ENCODE assay signal across 24 cellular contexts in genomic region chr16:12767897-12768296, GRCh38. TPM values are rescaled to one million over a fixed set of nuclear protein-coding genes. Genes with fewer than 3 reads are reported as not detected.
DNase-seq lines count a peak whose midpoint lies in the region; ATAC-seq and TF ChIP-seq lines count a peak whose summit lies in the region.
"Had no signal": no experiment of that assay in that cellular context is flagged by ENCODE, and none has a peak within 500 bp of the region (broad histone marks: within the 10 kb centered on the region; RNA-seq: fewer than 3 reads in every experiment).

No MANE protein-coding gene starts in this region.

- H3K36me3 ChIP-seq in DND-41 (ENCODE audit: insufficient read depth, low read length) = no peaks in the 10 kb centered on the region
- no peaks in the 10 kb centered on the region for H3K36me3 ChIP-seq in right atrium auricular region
- H3K36me3 ChIP-seq: colonic mucosa, MG63 had no signal

- peak overlapping the region; percentile 8 for H3K27ac Mint-ChIP-seq in activated T-helper 2 cell treated with anti-CD3 and anti-CD28 coated beads, Interferon-gamma antibody, Interleukin-2, Interleukin-4, amounts not matched to agents 10 μg/mL and 5 μg/mL and 100 μg/mL, durations not matched to agents 14 hours and 24 hours and 36 hours

- peak; percentile 13 for DNase-seq in DND-41
- peak; percentile 86 for DNase-seq in Jurkat, Clone E6-1 (ENCODE audit: low read depth, low spot score)
- DNase-seq in activated T-helper 2 cell treated with anti-CD3 and anti-CD28 coated beads, Interferon-gamma antibody, Interleukin-2, Interleukin-4, amounts not matched to agents 10 μg/mL and 5 μg/mL and 100 μg/mL, durations not matched to agents 14 hours and 24 hours and 36 hours (ENCODE audit: low spot score) = no peak
- peak; percentile 14 for DNase-seq in fibroblast of the aortic adventitia (ENCODE audit: low read depth)
- no peak for DNase-seq in right atrium auricular region (ENCODE audit: low spot score)
- DNase-seq in left cardiac atrium = no peak
- DNase-seq: activated CD4-positive, CD25-positive, alpha-beta regulatory T cell treated with anti-CD3 and anti-CD28 coated beads, Interleukin-2, amount 50 U/mL, for 72 hours; activated CD8-positive, alpha-beta memory T cell treated with anti-CD3 and anti-CD28 coated beads, Interleukin-2, amount 50 U/mL, for 4 hours; body of pancreas; Calu3; colonic mucosa; IMR-90; islet precursor cell; MG63; NCI-H2171; NCI-H526; RPMI8226; SK-N-SH; substantia nigra; T-helper 9 cell had no signal

- no peaks in the 10 kb centered on the region for H3K79me2 ChIP-seq in DND-41 (ENCODE audit: insufficient read depth, low read length)
- H3K79me2 ChIP-seq: hepatocyte had no signal

- TF ChIP-seq CTCF in DND-41 (IDR thresholded peaks at IDR 0.05; ENCODE audit: borderline replicate concordance, extremely low read depth, low read length, poor library complexity, severe bottlenecking) (no peak), fibroblast of the aortic adventitia (IDR thresholded peaks at IDR 0.05; ENCODE audit: insufficient read depth, low read length) (no peak), right atrium auricular region (IDR thresholded peaks at IDR 0.05) (no peak)

- H3K4me3 ChIP-seq in DND-41 (ENCODE audit: low read depth in 1 of 2, low read length in 2 of 2) = no peak overlapping the region
- H3K4me3 ChIP-seq in Jurkat, Clone E6-1 (ENCODE audit: low read length) = peak overlapping the region; percentile 19
- H3K4me3 ChIP-seq in fibroblast of the aortic adventitia (ENCODE audit: low read depth, low read length) = no peak overlapping the region
- H3K4me3 ChIP-seq in right atrium auricular region = no peak overlapping the region
- H3K4me3 ChIP-seq: body of pancreas, colonic mucosa, hepatocyte, MG63 had no signal

- no peak overlapping the region for H2AFZ ChIP-seq in DND-41 (ENCODE audit: low read depth, low read length)
- H2AFZ ChIP-seq: hepatocyte had no signal

- no peak overlapping the region for H3K4me2 ChIP-seq in DND-41 (ENCODE audit: insufficient read depth, low read length)
- H3K4me2 ChIP-seq: hepatocyte, SK-N-SH had no signal

- H3K4me1 ChIP-seq in DND-41 (ENCODE audit: insufficient read depth, low read length) = no peaks in the 10 kb centered on the region
- H3K4me1 ChIP-seq in right atrium auricular region = peaks cover 0 to 5% of the 10 kb centered on the region in 2 donors
- H3K4me1 ChIP-seq: body of pancreas, colonic mucosa had no signal

- H4K20me1 ChIP-seq in DND-41 (ENCODE audit: insufficient read depth, low read length) = no peaks in the 10 kb centered on the region

- H3K27me3 Mint-ChIP-seq in activated T-helper 2 cell treated with anti-CD3 and anti-CD28 coated beads, Interferon-gamma antibody, Interleukin-2, Interleukin-4, amounts not matched to agents 10 μg/mL and 5 μg/mL and 100 μg/mL, durations not matched to agents 14 hours and 24 hours and 36 hours (ENCODE audit: low read depth) = no peaks in the 10 kb centered on the region

- H3K9me3 ChIP-seq in DND-41 (ENCODE audit: insufficient read depth, low read length, severe bottlenecking) (no peaks in the 10 kb centered on the region), right atrium auricular region (no peaks in the 10 kb centered on the region)
- H3K9me3 ChIP-seq: body of pancreas, colonic mucosa, MG63, SK-N-SH had no signal

- peaks cover 12% of the 10 kb centered on the region for H3K36me3 Mint-ChIP-seq in activated T-helper 2 cell treated with anti-CD3 and anti-CD28 coated beads, Interferon-gamma antibody, Interleukin-2, Interleukin-4, amounts not matched to agents 10 μg/mL and 5 μg/mL and 100 μg/mL, durations not matched to agents 14 hours and 24 hours and 36 hours (ENCODE audit: low read depth)

- H3K27ac ChIP-seq in DND-41 (ENCODE audit: low read length) (no peak overlapping the region), right atrium auricular region (no peak overlapping the region)
- H3K27ac ChIP-seq: body of pancreas, colonic mucosa, hepatocyte, HL-60 had no signal

- intact Hi-C loops in activated T-helper 2 cell treated with anti-CD3 and anti-CD28 coated beads, Interferon-gamma antibody, Interleukin-2, Interleukin-4, amounts not matched to agents 10 μg/mL and 5 μg/mL and 100 μg/mL, durations not matched to agents 14 hours and 24 hours and 36 hours (cut with micrococcal nuclease) = no loop called here
- intact Hi-C loops in left cardiac atrium (cut with DNase I) = no loop called here

- no peak overlapping the region for H3K4me3 Mint-ChIP-seq in activated T-helper 2 cell treated with anti-CD3 and anti-CD28 coated beads, Interferon-gamma antibody, Interleukin-2, Interleukin-4, amounts not matched to agents 10 μg/mL and 5 μg/mL and 100 μg/mL, durations not matched to agents 14 hours and 24 hours and 36 hours (ENCODE audit: low read depth)

- ATAC-seq in DND-41 (ENCODE audit: insufficient read depth, low read depth) (peak; percentile 69), left cardiac atrium (no peak), GM19351 (IDR thresholded peaks at IDR 0.05; ENCODE audit: unreplicated experiment) (no peak), GM21367 (IDR thresholded peaks at IDR 0.05; ENCODE audit: unreplicated experiment) (no peak)
- ATAC-seq: body of pancreas had no signal

- H3K27me3 ChIP-seq in DND-41 (ENCODE audit: insufficient read depth, low read length, poor library complexity) (no peaks in the 10 kb centered on the region), right atrium auricular region (no peaks in the 10 kb centered on the region)
- H3K27me3 ChIP-seq: body of pancreas, colonic mucosa, hepatocyte, MG63 had no signal

- H3K4me1 Mint-ChIP-seq in activated T-helper 2 cell treated with anti-CD3 and anti-CD28 coated beads, Interferon-gamma antibody, Interleukin-2, Interleukin-4, amounts not matched to agents 10 μg/mL and 5 μg/mL and 100 μg/mL, durations not matched to agents 14 hours and 24 hours and 36 hours (ENCODE audit: low read depth) = no peaks in the 10 kb centered on the region

- H3K9ac ChIP-seq in DND-41 (ENCODE audit: low read depth, low read length) = no peak overlapping the region
- H3K9ac ChIP-seq: SK-N-SH had no signal

- H3K9me3 Mint-ChIP-seq in activated T-helper 2 cell treated with anti-CD3 and anti-CD28 coated beads, Interferon-gamma antibody, Interleukin-2, Interleukin-4, amounts not matched to agents 10 μg/mL and 5 μg/mL and 100 μg/mL, durations not matched to agents 14 hours and 24 hours and 36 hours = no peaks in the 10 kb centered on the region

RNA-seq across cellular contexts. Expression of gene CPPED1, which starts 35.8 kb away (rescaled TPM):
- 16.6 TPM for polyA plus RNA-seq in Jurkat, Clone E6-1 (2012; ENCODE audit: insufficient read depth, insufficient read length)
- total RNA-seq in activated T-helper 2 cell treated with anti-CD3 and anti-CD28 coated beads, Interferon-gamma antibody, Interleukin-2, Interleukin-4, amounts not matched to agents 10 μg/mL and 5 μg/mL and 100 μg/mL, durations not matched to agents 14 hours and 24 hours and 36 hours = 9.0 and 9.5 TPM in 2 replicates
- 3.6 and 11.1 TPM in 2 replicates for total RNA-seq in fibroblast of the aortic adventitia (ENCODE audit: low replicate concordance)
- 1 to 10 TPM; 5.9 to 6.4 TPM for total RNA-seq in right atrium auricular region
- total RNA-seq in left cardiac atrium = 10 to 100 TPM; 12.0 to 12.4 TPM
- total RNA-seq: Calu3 had no signal

Comparison
In these comparisons a context has a peak if more than half of its experiments do, and no peak if none do; other contexts are left out.
1. DNase-seq: peak in DND-41 (single experiment), Jurkat, Clone E6-1 (single experiment) and fibroblast of the aortic adventitia (single experiment); none in activated T-helper 2 cell treated with anti-CD3 and anti-CD28 coated beads, Interferon-gamma antibody, Interleukin-2, Interleukin-4, amounts not matched to agents 10 μg/mL and 5 μg/mL and 100 μg/mL, durations not matched to agents 14 hours and 24 hours and 36 hours (single experiment), right atrium auricular region (single experiment) and left cardiac atrium (single experiment).